Comparison of ENCODE assay signal across 28 cellular contexts in genomic region chr4:20612313-20612712, GRCh38.
DNase-seq lines count a peak whose midpoint lies in the region; ATAC-seq, FAIRE-seq and TF ChIP-seq lines count a peak whose summit lies in the region.
"Had no signal": no experiment of that assay in that cellular context is flagged by ENCODE, and none has a peak within 500 bp of the region (broad histone marks: within the 10 kb centered on the region; RNA-seq: fewer than 3 reads in every experiment).

No MANE protein-coding gene starts in this region.

- H3K4me3 ChIP-seq in fibroblast of mammary gland (ENCODE audit: control insufficient read depth, low read depth, low read length) (no peak overlapping the region), pancreas (no peak overlapping the region)
- H3K4me3 ChIP-seq: right lobe of liver, testis, uterus had no signal

- no peak for FAIRE-seq in pancreas (lab: Jason Lieb, UNC)
- FAIRE-seq: GM12891, TTC549 had no signal

- no peak for TF ChIP-seq CTCF in fibroblast of mammary gland (conservative IDR thresholded peaks at IDR 0.05; ENCODE audit: control insufficient read depth, insufficient read depth, low read depth, low read length)
- no peak for TF ChIP-seq CTCF in pancreas (IDR thresholded peaks at IDR 0.05)

- H3K36me3 ChIP-seq in pancreas = no peaks in the 10 kb centered on the region
- H3K36me3 ChIP-seq: right lobe of liver, uterus had no signal

- 82 to 96% methylated on average over 7 of the region's 7 CpGs for WGBS in pancreas, 2 donors

- DNase-seq in A172 (ENCODE audit: low spot score) (peak; percentile 39), HT1080 (ENCODE audit: low read depth) (peak; percentile 91), amniotic epithelial cell (ENCODE audit: low read depth) (peak; percentile 73), fibroblast of mammary gland (ENCODE audit: low read depth) (peak; percentile 28), pancreas (no peak), COLO668 (lab: John Stamatoyannopoulos, UW; ENCODE audit: unreplicated experiment) (no peak)
- DNase-seq in activated effector memory CD4-positive, alpha-beta T cell treated with anti-CD3 and anti-CD28 coated beads, Interleukin-2, amount 50 U/mL, for 16 hours = no peak
- DNase-seq: 8988T; activated CD4-positive, alpha-beta T cell treated with anti-CD3 and anti-CD28 coated beads, Interleukin-2, amount 50 U/mL, for 4 hours; activated naive CD4-positive, alpha-beta T cell treated with Interleukin-2 at 50 U/mL for 16 hours; activated T-cell treated with anti-CD3 and anti-CD28 coated beads, Interleukin-2, amount 50 U/mL, for 72 hours; CD4-positive, CD25-positive, alpha-beta regulatory T cell; hypothalamus; immature natural killer cell; NCI-H1092; NCI-H187 treated with DMSO at 0.1 percent for 48 hours; NCI-H2171 treated with DMSO at 0.1 percent for 48 hours; NCI-H510A treated with DMSO at 0.1 percent for 48 hours; right lobe of liver; stimulated activated CD8-positive, alpha-beta memory T cell treated with anti-CD3 and anti-CD28 coated beads, Interleukin-4, amount 100 ng/mL, for 48 hours; T-helper 1 cell; testis; uterus had no signal

- ATAC-seq in pancreas (no peak), HG02763 (IDR thresholded peaks at IDR 0.05; ENCODE audit: unreplicated experiment) (no peak)
- ATAC-seq: activated CD4-positive, CD25-positive, alpha-beta regulatory T cell treated with anti-CD3 and anti-CD28 coated beads, Interleukin-2, amount 50 U/mL, for 24 hours; activated T-cell treated with anti-CD3 and anti-CD28 coated beads, Interleukin-2, amount 50 U/mL, for 72 hours; HCT116; right lobe of liver had no signal

- H3K27me3 ChIP-seq in pancreas = no peaks in the 10 kb centered on the region
- H3K27me3 ChIP-seq: right lobe of liver, testis, uterus had no signal

- H3K4me1 ChIP-seq in pancreas = no peaks in the 10 kb centered on the region
- H3K4me1 ChIP-seq: right lobe of liver, testis, uterus had no signal

- intact Hi-C loops in pancreas (cut with DNase I) = no loop called here

- H3K9me3 ChIP-seq in pancreas = no peaks in the 10 kb centered on the region
- H3K9me3 ChIP-seq: right lobe of liver, testis, uterus had no signal

- no peak overlapping the region for H3K27ac ChIP-seq in pancreas
- H3K27ac ChIP-seq: right lobe of liver, testis, uterus had no signal

Comparison
In these comparisons a context has a peak if more than half of its experiments do, and no peak if none do; other contexts are left out.
1. DNase-seq: peak in A172 (single experiment), HT1080 (single experiment), amniotic epithelial cell (single experiment) and fibroblast of mammary gland (single experiment); none in pancreas (0 of 6), COLO668 (single experiment) and activated effector memory CD4-positive, alpha-beta T cell treated with anti-CD3 and anti-CD28 coated beads, Interleukin-2, amount 50 U/mL, for 16 hours (single experiment).